ENCODE assay signal across 17 cellular contexts in the genomic region with DNA sequence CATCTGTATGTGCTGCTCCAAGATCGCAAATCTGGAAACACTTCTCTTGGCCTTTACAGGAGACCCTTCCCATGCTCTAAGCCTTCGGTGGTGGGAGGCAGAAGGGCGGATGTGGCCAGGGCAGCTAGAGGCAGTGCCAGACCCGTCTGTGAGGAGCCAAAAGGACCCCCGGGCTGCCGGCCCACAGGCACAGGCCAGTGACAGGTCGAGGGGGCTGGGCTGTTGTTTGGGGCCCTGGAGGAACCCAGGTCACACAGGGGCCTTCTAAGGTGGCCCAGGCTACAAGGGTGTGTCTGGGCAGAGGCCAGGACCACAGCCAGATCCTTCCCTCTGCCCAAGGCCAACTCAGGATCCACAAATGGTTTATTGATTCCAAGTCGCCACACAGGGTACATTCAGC. TPM values are rescaled to one million over a fixed set of nuclear protein-coding genes. Genes with fewer than 3 reads are reported as not detected.
DNase-seq lines count a peak whose midpoint lies in the region; ATAC-seq and TF ChIP-seq lines count a peak whose summit lies in the region.
"Had no signal": no experiment of that assay in that cellular context is flagged by ENCODE, and none has a peak within 500 bp of the region (broad histone marks: within the 10 kb centered on the region; RNA-seq: fewer than 3 reads in every experiment).

No MANE protein-coding gene starts in this region.

- peak; percentile 61 for DNase-seq in cardiac septum (ENCODE audit: low spot score)
- DNase-seq in left cardiac atrium, result no peak
- no peak for DNase-seq in NT2/D1 (ENCODE audit: low read depth, low spot score)
- DNase-seq in nephron progenitor cell, result no peak
- DNase-seq in transverse colon, result peak; percentile 5
- DNase-seq in SKM-1 (lab: John Stamatoyannopoulos, UW; ENCODE audit: unreplicated experiment), result no peak
- DNase-seq: Caco-2, EL, NCI-H1436 treated with DMSO at 0.1 percent for 48 hours, NCI-H2081 treated with DMSO at 0.1 percent for 48 hours, NCI-H510A, NCI-H82, PC-9 had no signal

- H3K9me3 ChIP-seq in NT2/D1 (ENCODE audit: insufficient read depth, low read length), result peaks cover 23% of the 10 kb centered on the region
- peaks cover 6 to 23% of the 10 kb centered on the region in 2 donors for H3K9me3 ChIP-seq in transverse colon
- H3K9me3 ChIP-seq: Caco-2 had no signal

- in situ Hi-C loops in transverse colon (cut with MboI; ENCODE audit: low pct_ligation_motif_present in 1 of 4, low pct_unique_long_range_greater_than_20kb in 1 of 4, low sequenced_read_pairs in 3 of 4), result no loop called here

- peak overlapping the region; percentile 10 for H3K9ac ChIP-seq in NT2/D1 (ENCODE audit: insufficient read length, low read depth)
- H3K9ac ChIP-seq: KMS-11 had no signal

- WGBS in transverse colon (ENCODE audit: low coverage in 1 of 2), 2 donors, result 96 to 100% methylated on average over 1 to 8 of the region's 8 CpGs

- no peaks in the 10 kb centered on the region for H3K27me3 ChIP-seq in NT2/D1 (ENCODE audit: insufficient read depth, insufficient read length)
- no peaks in the 10 kb centered on the region for H3K27me3 ChIP-seq in transverse colon

- no peak overlapping the region for H3K27ac ChIP-seq in transverse colon
- H3K27ac ChIP-seq: KMS-11, PC-9 had no signal

- H3K4me1 Mint-ChIP-seq in nephron progenitor cell, result no peaks in the 10 kb centered on the region
- H3K4me1 Mint-ChIP-seq: CD14-positive monocyte, GM23338 had no signal

- TF ChIP-seq CTCF in nephron progenitor cell (IDR thresholded peaks at IDR 0.05) (no peak), transverse colon (IDR thresholded peaks at IDR 0.05) (no peak)

- intact Hi-C loops in cardiac septum (cut with DNase I), result no loop called here
- intact Hi-C loops in left cardiac atrium (cut with DNase I), result no loop called here
- intact Hi-C loops in transverse colon (cut with DNase I; ENCODE audit: low total_unique reads), result no loop called here

- no peak overlapping the region for H3K4me3 Mint-ChIP-seq in nephron progenitor cell
- H3K4me3 Mint-ChIP-seq: CD14-positive monocyte, GM23338 had no signal

- peaks cover 62% of the 10 kb centered on the region for H3K36me3 Mint-ChIP-seq in nephron progenitor cell (ENCODE audit: low read depth)

- no peak for TF ChIP-seq EP300 in transverse colon (IDR thresholded peaks at IDR 0.05; ENCODE audit: low read depth)

- H3K4me1 ChIP-seq in NT2/D1 (ENCODE audit: insufficient read depth, insufficient read length), result no peaks in the 10 kb centered on the region
- no peaks in the 10 kb centered on the region for H3K4me1 ChIP-seq in transverse colon
- H3K4me1 ChIP-seq: Caco-2 had no signal

- H3K27ac Mint-ChIP-seq in nephron progenitor cell, result peak overlapping the region; percentile 68
- H3K27ac Mint-ChIP-seq: GM23338 had no signal

- TF ChIP-seq POLR2A in transverse colon (IDR thresholded peaks at IDR 0.05), result no peak

- H3K9me3 Mint-ChIP-seq in nephron progenitor cell, result peaks cover 58% of the 10 kb centered on the region

- H3K27me3 Mint-ChIP-seq in nephron progenitor cell (ENCODE audit: low read depth, poor library complexity), result no peaks in the 10 kb centered on the region

- ATAC-seq in left cardiac atrium (no peak), HG03439 (IDR thresholded peaks at IDR 0.05; ENCODE audit: unreplicated experiment) (no peak)
- ATAC-seq: GM23338 had no signal

- H3K4me3 ChIP-seq in NT2/D1 (ENCODE audit: insufficient read length, low read depth) (no peak overlapping the region), transverse colon (no peak overlapping the region)
- H3K4me3 ChIP-seq: GM23338, PC-9 had no signal

- H3K36me3 ChIP-seq in NT2/D1 (ENCODE audit: insufficient read depth, insufficient read length, low read length), result peaks cover 7% of the 10 kb centered on the region
- peaks cover 0 to 20% (median 8%) of the 10 kb centered on the region in 4 donors for H3K36me3 ChIP-seq in transverse colon

RNA-seq across cellular contexts. Expression of a gene that starts 49.4 kb away (rescaled TPM):
- 23.5 TPM for total RNA-seq in cardiac septum
- total RNA-seq in left cardiac atrium, result 10 to 100 TPM; 31.5 to 31.9 TPM
- 100 to 1,000 TPM in 2 of 4 donors, 10 to 100 TPM in 2; 56.5 to 183 (median 92.9) TPM for total RNA-seq in transverse colon

Comparison
In these comparisons a context has a peak if more than half of its experiments do, and no peak if none do; other contexts are left out.
1. DNase-seq: peak in cardiac septum (single experiment) and transverse colon (single experiment); none in left cardiac atrium (single experiment), NT2/D1 (single experiment), nephron progenitor cell (single experiment) and SKM-1 (single experiment).